ENCODE assay signal across 15 cellular contexts in the genomic region with DNA sequence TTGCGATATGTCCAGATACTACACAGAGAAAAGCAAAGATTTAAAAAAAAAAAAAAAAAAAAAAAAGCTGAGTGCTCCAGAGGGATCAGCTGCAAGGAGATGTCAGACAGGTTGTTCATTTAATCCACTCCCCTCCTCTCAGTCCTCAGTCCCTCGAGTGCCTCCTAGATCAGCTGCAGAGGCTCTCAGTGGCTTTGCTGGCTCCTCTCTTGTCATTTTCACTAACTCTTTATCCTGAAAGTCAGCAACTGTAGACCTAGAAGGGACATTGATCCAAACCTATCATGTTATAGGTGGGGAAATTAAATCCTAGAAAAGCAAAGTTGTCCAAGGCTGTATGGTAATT.
DNase-seq lines count a peak whose midpoint lies in the region; FAIRE-seq and TF ChIP-seq lines count a peak whose summit lies in the region.
"Had no signal": no experiment of that assay in that cellular context is flagged by ENCODE, and none has a peak within 500 bp of the region (broad histone marks: within the 10 kb centered on the region; RNA-seq: fewer than 3 reads in every experiment).

No MANE protein-coding gene starts in this region.

- intact Hi-C loops in Calu3 (cut with micrococcal nuclease; ENCODE audit: unreplicated experiment) = loop anchor here (5.0 kb wide), 1 partner anchor 488 kb away; no protein-coding TSS in a partner anchor

- CTCF ChIA-PET in Calu3 (lab: Charles Lee) = interaction anchor here (0.6 to 3.3 kb wide), 20 partner anchors 15 to 486 kb away, joined by 3 to 39 read pairs (median 4); a partner anchor contains a TSS

- peak overlapping the region; percentile 35 for H3K27ac Mint-ChIP-seq in Calu3 (ENCODE audit: unreplicated experiment)
- H3K27ac Mint-ChIP-seq: activated CD8-positive, alpha-beta T cell treated with anti-CD3 and anti-CD28 coated beads for 36 hours; activated T-helper 1 cell treated with anti-CD3 and anti-CD28 coated beads, Interleukin-12 subunit alpha, Interleukin-12 subunit beta, Interleukin-2, Interleukin-4 antibody, amounts not matched to agents 30 ng/mL and 10 ng/mL and 1 ng/mL, durations not matched to agents 14 hours and 24 hours and 36 hours; naive thymus-derived CD4-positive, alpha-beta T cell had no signal

- DNase-seq in Calu3 (no peak), NCI-H1105 treated with DMSO at 0.1 percent for 48 hours (lab: John Stamatoyannopoulos, UW) (peak; percentile 96), NCI-H2227 (lab: John Stamatoyannopoulos, UW; ENCODE audit: unreplicated experiment) (peak; percentile 68), T1000 (lab: John Stamatoyannopoulos, UW) (no peak), RCC 7860 (ENCODE audit: low spot score) (no peak), iPS-NIHi7 (ENCODE audit: extremely low spot score) (no peak)
- DNase-seq in stimulated activated CD4-positive, alpha-beta T cell treated with anti-CD3 and anti-CD28 coated beads, Interleukin-4, amount 100 ng/mL, for 1 hour = no peak
- DNase-seq: activated CD8-positive, alpha-beta T cell treated with anti-CD3 and anti-CD28 coated beads for 36 hours; Caco-2; effector memory CD4-positive, alpha-beta T cell; MM.1S; naive thymus-derived CD4-positive, alpha-beta T cell had no signal

- H3K9me3 Mint-ChIP-seq in Calu3 (ENCODE audit: low read depth, unreplicated experiment) = no peaks in the 10 kb centered on the region
- H3K9me3 Mint-ChIP-seq: activated CD8-positive, alpha-beta T cell treated with anti-CD3 and anti-CD28 coated beads for 36 hours; activated T-helper 1 cell treated with anti-CD3 and anti-CD28 coated beads, Interleukin-12 subunit alpha, Interleukin-12 subunit beta, Interleukin-2, Interleukin-4 antibody, amounts not matched to agents 30 ng/mL and 10 ng/mL and 1 ng/mL, durations not matched to agents 14 hours and 24 hours and 36 hours; naive thymus-derived CD4-positive, alpha-beta T cell had no signal

- BruUV-seq in Calu3 (replicated peaks; lab: Mats Ljungman, UMichigan) = no TSS peak

- peaks cover 40% of the 10 kb centered on the region for H3K4me1 Mint-ChIP-seq in Calu3 (ENCODE audit: low read depth, unreplicated experiment)

- no peak for FAIRE-seq in RCC 7860 (lab: Jason Lieb, UNC)

- no peaks in the 10 kb centered on the region for H3K36me3 Mint-ChIP-seq in Calu3 (ENCODE audit: insufficient read depth, unreplicated experiment)

- peak overlapping the region; percentile 48 for H3K4me3 Mint-ChIP-seq in Calu3 (ENCODE audit: low read depth, unreplicated experiment)
- H3K4me3 Mint-ChIP-seq: activated CD8-positive, alpha-beta T cell treated with anti-CD3 and anti-CD28 coated beads for 36 hours; activated T-helper 1 cell treated with anti-CD3 and anti-CD28 coated beads, Interleukin-12 subunit alpha, Interleukin-12 subunit beta, Interleukin-2, Interleukin-4 antibody, amounts not matched to agents 30 ng/mL and 10 ng/mL and 1 ng/mL, durations not matched to agents 14 hours and 24 hours and 36 hours; naive thymus-derived CD4-positive, alpha-beta T cell had no signal

- no peaks in the 10 kb centered on the region for H3K27me3 Mint-ChIP-seq in Calu3 (ENCODE audit: unreplicated experiment)
- H3K27me3 Mint-ChIP-seq: activated CD8-positive, alpha-beta T cell treated with anti-CD3 and anti-CD28 coated beads for 36 hours had no signal

- TF ChIP-seq CTCF in Calu3 (IDR thresholded peaks at IDR 0.05; ENCODE audit: unreplicated experiment) = no peak
- no peak for TF ChIP-seq CTCF in VCaP (conservative IDR thresholded peaks at IDR 0.05)

- H3K27ac ChIP-seq in VCaP = peak overlapping the region; percentile 27
- H3K27ac ChIP-seq: prostate gland had no signal

Comparison
In these comparisons a context has a peak if more than half of its experiments do, and no peak if none do; other contexts are left out.
1. DNase-seq: peak in NCI-H1105 treated with DMSO at 0.1 percent for 48 hours (single experiment) and NCI-H2227 (single experiment); none in Calu3 (single experiment), T1000 (single experiment), RCC 7860 (single experiment), iPS-NIHi7 (single experiment) and stimulated activated CD4-positive, alpha-beta T cell treated with anti-CD3 and anti-CD28 coated beads, Interleukin-4, amount 100 ng/mL, for 1 hour (single experiment).